ENCODE assay signal across 9 cellular contexts in the genomic region with DNA sequence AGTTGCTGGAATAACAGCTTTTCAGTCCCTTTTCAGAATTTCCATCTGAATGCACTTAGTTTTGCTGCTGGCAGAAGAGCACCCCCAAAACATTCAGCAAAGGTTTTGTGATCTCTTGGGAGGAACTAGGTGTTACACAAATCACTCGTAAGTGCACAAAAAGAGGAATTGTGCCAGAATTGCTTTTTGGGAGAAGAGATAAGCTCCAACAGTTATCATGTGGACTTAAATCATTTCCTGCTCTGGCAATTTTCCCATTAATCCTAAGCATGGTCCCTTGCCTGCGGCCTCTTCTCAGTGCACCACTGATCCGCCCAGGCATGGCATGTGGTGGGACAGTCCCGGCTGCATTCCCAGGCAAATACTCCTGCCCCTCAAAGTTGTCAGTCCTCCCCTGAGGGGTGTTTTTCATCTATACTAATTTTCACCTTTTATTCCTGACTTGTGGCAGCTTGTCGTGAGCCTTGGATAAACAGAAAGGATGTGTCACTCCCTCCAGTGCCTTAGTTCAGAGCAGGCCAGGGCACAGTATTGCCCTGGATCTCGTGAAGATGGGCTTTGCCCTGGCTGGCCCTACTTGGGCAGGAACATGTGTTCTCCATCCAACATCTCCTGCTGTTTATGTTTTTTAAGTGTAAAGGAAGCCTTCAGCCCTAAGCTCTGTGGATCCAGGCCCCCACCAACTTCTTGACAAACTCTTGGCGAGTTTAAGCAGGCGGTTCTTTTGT. TPM values are rescaled to one million over a fixed set of nuclear protein-coding genes. Genes with fewer than 3 reads are reported as not detected.
A peak's percentile ranks its signal among the peaks of the same experiment; 100 is the strongest.
DNase-seq lines count a peak whose midpoint lies in the region; ATAC-seq and TF ChIP-seq lines count a peak whose summit lies in the region.
"Had no signal": no experiment of that assay in that cellular context is flagged by ENCODE, and none has a peak within 500 bp of the region (broad histone marks: within the 10 kb centered on the region; RNA-seq: fewer than 3 reads in every experiment).

No MANE protein-coding gene starts in this region.

- no peaks in the 10 kb centered on the region for H3K9me3 ChIP-seq in lower lobe of right lung
- H3K9me3 ChIP-seq: ovary had no signal

- H3K4me1 Mint-ChIP-seq in activated CD4-positive, alpha-beta memory T cell treated with anti-CD3 and anti-CD28 coated beads, Interleukin-2, amount 10 ng/mL, durations not matched to agents 7 days and 5 days, result no peaks in the 10 kb centered on the region

- POLR2A ChIA-PET in activated CD4-positive, alpha-beta memory T cell treated with anti-CD3 and anti-CD28 coated beads, Interleukin-2, amount 10 ng/mL, durations not matched to agents 7 days and 5 days (lab: Charles Lee), result no interaction called here

- intact Hi-C loops in lower lobe of right lung (cut with DNase I), result no loop called here

- H3K27ac Mint-ChIP-seq in activated CD4-positive, alpha-beta memory T cell treated with anti-CD3 and anti-CD28 coated beads, Interleukin-2, amount 10 ng/mL, durations not matched to agents 7 days and 5 days, result no peak overlapping the region

- H3K9me3 Mint-ChIP-seq in activated CD4-positive, alpha-beta memory T cell treated with anti-CD3 and anti-CD28 coated beads, Interleukin-2, amount 10 ng/mL, durations not matched to agents 7 days and 5 days, result no peaks in the 10 kb centered on the region

- H3K27me3 Mint-ChIP-seq in activated CD4-positive, alpha-beta memory T cell treated with anti-CD3 and anti-CD28 coated beads, Interleukin-2, amount 10 ng/mL, durations not matched to agents 7 days and 5 days, result no peaks in the 10 kb centered on the region

- H3K27me3 ChIP-seq in lower lobe of right lung (ENCODE audit: low read depth), result no peaks in the 10 kb centered on the region
- H3K27me3 ChIP-seq: ovary had no signal

- DNase-seq in LoVo (ENCODE audit: low spot score), result peak; percentile 83
- peak; percentile 85 for DNase-seq in dermis blood vessel endothelial cell
- DNase-seq in lower lobe of right lung, result no peak
- DNase-seq in ureter (ENCODE audit: low spot score), result peak; percentile 65
- DNase-seq in activated CD4-positive, alpha-beta memory T cell treated with anti-CD3 and anti-CD28 coated beads, Interleukin-2, amount 10 ng/mL, durations not matched to agents 7 days and 5 days, result no peak
- DNase-seq in T-helper 2 cell, result no peak
- DNase-seq: NCI-H2029 treated with DMSO at 0.1 percent for 48 hours, ovary had no signal

- H3K36me3 Mint-ChIP-seq in activated CD4-positive, alpha-beta memory T cell treated with anti-CD3 and anti-CD28 coated beads, Interleukin-2, amount 10 ng/mL, durations not matched to agents 7 days and 5 days (ENCODE audit: low read depth), result no peaks in the 10 kb centered on the region

- ATAC-seq in lower lobe of right lung, result peak; percentile 57 to 75
- ATAC-seq in GM18909 (IDR thresholded peaks at IDR 0.05; ENCODE audit: poor library complexity, unreplicated experiment), result no peak

- peak overlapping the region; percentile 58 for H3K27ac ChIP-seq in lower lobe of right lung

- CTCF ChIA-PET in activated CD4-positive, alpha-beta memory T cell treated with anti-CD3 and anti-CD28 coated beads, Interleukin-2, amount 10 ng/mL, durations not matched to agents 7 days and 5 days (lab: Charles Lee), result interaction anchor here (0.6 kb wide), 1 partner anchor 522 kb away, joined by 3 read pairs; no protein-coding TSS in a partner anchor

- H3K36me3 ChIP-seq in lower lobe of right lung, result no peaks in the 10 kb centered on the region
- H3K36me3 ChIP-seq: ovary had no signal

- no peak overlapping the region for H3K4me3 ChIP-seq in lower lobe of right lung
- H3K4me3 ChIP-seq: ovary had no signal

- TF ChIP-seq CTCF in lower lobe of right lung (IDR thresholded peaks at IDR 0.05), result no peak

- H3K4me3 Mint-ChIP-seq in activated CD4-positive, alpha-beta memory T cell treated with anti-CD3 and anti-CD28 coated beads, Interleukin-2, amount 10 ng/mL, durations not matched to agents 7 days and 5 days, result no peak overlapping the region

- H3K4me1 ChIP-seq in lower lobe of right lung, result peaks cover 49% of the 10 kb centered on the region

RNA-seq across cellular contexts. Expression of a gene that starts 44.6 kb away (rescaled TPM):
- total RNA-seq in dermis blood vessel endothelial cell (8.0 and 8.7 TPM in 2 replicates), lower lobe of right lung (12.5 TPM), ureter (46.4 TPM)
- total RNA-seq in activated CD4-positive, alpha-beta memory T cell treated with anti-CD3 and anti-CD28 coated beads, Interleukin-2, amount 10 ng/mL, durations not matched to agents 7 days and 5 days, result 10 to 100 TPM; 18.4 to 18.7 TPM

Comparison
In these comparisons a context has a peak if more than half of its experiments do, and no peak if none do; other contexts are left out.
1. DNase-seq: peak in LoVo (single experiment), dermis blood vessel endothelial cell (single experiment) and ureter (single experiment); none in lower lobe of right lung (single experiment), activated CD4-positive, alpha-beta memory T cell treated with anti-CD3 and anti-CD28 coated beads, Interleukin-2, amount 10 ng/mL, durations not matched to agents 7 days and 5 days (single experiment) and T-helper 2 cell (0 of 5).